ENCODE assay signal across 2 cellular contexts in genomic region chr17:72492494-72492893, GRCh38.
TF ChIP-seq lines count a peak whose summit lies in the region.

No MANE protein-coding gene starts in this region.

TF ChIP-seq in HepG2, 621 proteins besides CTCF, POLR2A, EP300 and RAD21 (continues in another document):
- TF ChIP-seq MAFF (IDR thresholded peaks at IDR 0.05; ENCODE audit: low read depth, low read length) (peak; percentile 93), ZGPAT (CRISPR knock-in tag; IDR thresholded peaks at IDR 0.05) (no peak), MAZ (IDR thresholded peaks at IDR 0.05; ENCODE audit: borderline replicate concordance, low read depth, low read length) (no peak), MAZ (CRISPR knock-in tag; IDR thresholded peaks at IDR 0.05; ENCODE audit: low read depth) (no peak), HES4 (CRISPR knock-in tag; IDR thresholded peaks at IDR 0.05; ENCODE audit: borderline replicate concordance) (no peak), TOPORS (CRISPR knock-in tag; IDR thresholded peaks at IDR 0.05) (no peak), PAX8 (CRISPR knock-in tag; IDR thresholded peaks at IDR 0.05; ENCODE audit: borderline replicate concordance) (no peak), PHF21A (CRISPR knock-in tag; IDR thresholded peaks at IDR 0.05) (no peak), SSRP1 (CRISPR knock-in tag; IDR thresholded peaks at IDR 0.05) (no peak), RBFOX2 (IDR thresholded peaks at IDR 0.05; ENCODE audit: low read depth, low read length) (no peak), ZNF383 (CRISPR knock-in tag; IDR thresholded peaks at IDR 0.05; ENCODE audit: borderline replicate concordance) (no peak), ZNF362 (CRISPR knock-in tag; IDR thresholded peaks at IDR 0.05; ENCODE audit: borderline replicate concordance) (0 out of 2 replicates have a peak, but pooled peaks have one; percentile 34), NR2F6 (IDR thresholded peaks at IDR 0.05) (no peak; the same call in 1 of the 2 replicates), NR2F6 (CRISPR knock-in tag; IDR thresholded peaks at IDR 0.05) (peak; percentile 48; the same call in 1 of the 2 replicates), ZNF878 (CRISPR knock-in tag; IDR thresholded peaks at IDR 0.05) (no peak), IRF2 (CRISPR knock-in tag; IDR thresholded peaks at IDR 0.05) (no peak), PHB2 (IDR thresholded peaks at IDR 0.05; ENCODE audit: partially characterized antibody) (no peak), ZFP90 (CRISPR knock-in tag; IDR thresholded peaks at IDR 0.05; ENCODE audit: borderline replicate concordance) (no peak), ZBTB26 (CRISPR knock-in tag; IDR thresholded peaks at IDR 0.05; ENCODE audit: borderline replicate concordance) (no peak), LBX2 (CRISPR knock-in tag; IDR thresholded peaks at IDR 0.05; ENCODE audit: borderline replicate concordance) (no peak), YEATS2 (CRISPR knock-in tag; IDR thresholded peaks at IDR 0.05; ENCODE audit: borderline replicate concordance) (no peak), REPIN1 (CRISPR knock-in tag; IDR thresholded peaks at IDR 0.05; ENCODE audit: borderline replicate concordance, low read depth) (no peak), ZBTB7A (CRISPR knock-in tag; IDR thresholded peaks at IDR 0.05) (no peak), TFE3 (CRISPR knock-in tag; IDR thresholded peaks at IDR 0.05) (no peak), SP2 (CRISPR knock-in tag; IDR thresholded peaks at IDR 0.05) (no peak), SUZ12 (IDR thresholded peaks at IDR 0.05; ENCODE audit: low read depth, low read length) (no peak), NR2F1 (CRISPR knock-in tag; IDR thresholded peaks at IDR 0.05) (0 out of 4 replicates have a peak, but pooled peaks of 1 of the 2 experiments have one; percentile 30), ZBTB33 (CRISPR knock-in tag; IDR thresholded peaks at IDR 0.05) (0 out of 2 replicates have a peak, but pooled peaks have one; percentile 32)

TF ChIP-seq in K562, 482 proteins besides CTCF, POLR2A, EP300 and RAD21:
- TF ChIP-seq NR2F6 (CRISPR knock-in tag; IDR thresholded peaks at IDR 0.05) (no peak), ZNF316 (IDR thresholded peaks at IDR 0.05) (peak; percentile 72), MAFF (IDR thresholded peaks at IDR 0.05; ENCODE audit: low read length) (peak; percentile 48), ZBTB2 (IDR thresholded peaks at IDR 0.05) (no peak), MIER1 (IDR thresholded peaks at IDR 0.05; ENCODE audit: low read depth) (no peak), ZNF133 (CRISPR knock-in tag; IDR thresholded peaks at IDR 0.05) (no peak), MAFK (IDR thresholded peaks at IDR 0.05; ENCODE audit: low read length) (peak; percentile 46; the same call in 1 of the 2 replicates), ZNF324 (CRISPR knock-in tag; IDR thresholded peaks at IDR 0.05) (no peak)
TF ChIP-seq in K562: peak in this region for 3.
